ENCODE assay signal across 1 cellular context in genomic region chr7:131950758-131951157, GRCh38.
A peak's percentile ranks its signal among the peaks of the same experiment; 100 is the strongest.
TF ChIP-seq lines count a peak whose summit lies in the region.

No MANE protein-coding gene starts in this region.

TF ChIP-seq in SK-N-SH, 30 proteins besides CTCF, POLR2A, EP300 and RAD21 (continued from another document):
- TF ChIP-seq FOSL2 (IDR thresholded peaks at IDR 0.05; ENCODE audit: borderline replicate concordance, low read depth): peak; percentile 85
- TF ChIP-seq RXRA (IDR thresholded peaks at IDR 0.05; ENCODE audit: borderline replicate concordance, low read depth): 0 out of 2 replicates have a peak, but pooled peaks have one; percentile 14
